In the genomic region with DNA sequence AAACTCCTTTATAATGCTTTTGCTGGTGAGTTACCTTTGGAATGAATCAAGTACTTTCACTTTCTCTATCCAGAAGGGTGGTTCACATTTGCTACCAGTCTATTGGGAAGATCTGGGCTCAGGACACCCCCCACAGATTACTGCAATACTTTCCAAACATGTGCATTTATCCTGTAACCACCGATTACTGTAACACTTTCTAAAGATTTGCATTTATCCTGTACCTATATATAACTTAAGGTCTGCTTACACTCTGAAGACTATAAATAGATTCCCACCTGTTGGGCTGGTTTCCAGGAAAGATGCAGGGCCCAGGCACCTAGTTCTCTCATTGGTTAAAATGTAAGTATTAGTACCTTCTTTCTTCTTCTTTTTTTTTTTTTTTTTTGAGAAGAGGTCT, we compare ENCODE assay signal across 13 cellular contexts.
DNase-seq lines count a peak whose midpoint lies in the region; ATAC-seq and TF ChIP-seq lines count a peak whose summit lies in the region.
"Had no signal": no experiment of that assay in that cellular context is flagged by ENCODE, and none has a peak within 500 bp of the region (broad histone marks: within the 10 kb centered on the region; RNA-seq: fewer than 3 reads in every experiment).

No MANE protein-coding gene starts in this region.

- H3K79me2 ChIP-seq in GM23338 (replicated peaks; ENCODE audit: insufficient read depth): no peaks in the 10 kb centered on the region
- no peaks in the 10 kb centered on the region for H3K79me2 ChIP-seq in OCI-LY7 (ENCODE audit: insufficient read depth, low read depth, low read length)
- H3K79me2 ChIP-seq in osteoblast (ENCODE audit: insufficient read depth, low read length): no peaks in the 10 kb centered on the region

- H3K9me3 Mint-ChIP-seq in GM23338: no peaks in the 10 kb centered on the region; the same call in 1 of the 3 replicates
- H3K9me3 Mint-ChIP-seq in activated naive CD4-positive, alpha-beta T cell treated with anti-CD3 and anti-CD28 coated beads, Interleukin-2, amount 50 U/mL, for 72 hours: peaks cover 0 to 4% of the 10 kb centered on the region in 2 donors
- H3K9me3 Mint-ChIP-seq: activated CD8-positive, alpha-beta T cell treated with anti-CD3 and anti-CD28 coated beads for 36 hours had no signal

- CTCF ChIA-PET in OCI-LY7 (lab: Charles Lee; ENCODE audit: unreplicated experiment) (no interaction called here), GM10248 (lab: Yijun Ruan, JAX) (interaction anchor here (1.0 to 2.4 kb wide), 2 partner anchors 8 to 20 kb away, joined by 3 to 6 read pairs; no protein-coding TSS in a partner anchor)

- peak overlapping the region; percentile 66; the same call in 1 of the 2 replicates for H2AFZ ChIP-seq in GM23338
- no peak overlapping the region for H2AFZ ChIP-seq in OCI-LY7 (ENCODE audit: low read length)
- H2AFZ ChIP-seq in osteoblast (ENCODE audit: low read length): peak overlapping the region; percentile 16

- H3K4me3 ChIP-seq in GM23338 (no peak overlapping the region), OCI-LY7 (ENCODE audit: low read depth, low read length, poor library complexity, severe bottlenecking) (no peak overlapping the region), osteoblast (ENCODE audit: insufficient read depth, low read length) (peak overlapping the region; percentile 10)
- H3K4me3 ChIP-seq: MG63, skin epidermis had no signal

- H3K36me3 ChIP-seq in GM23338 (ENCODE audit: insufficient read depth): no peaks in the 10 kb centered on the region
- no peaks in the 10 kb centered on the region for H3K36me3 ChIP-seq in OCI-LY7 (ENCODE audit: insufficient read depth, low read length)
- H3K36me3 ChIP-seq in osteoblast (ENCODE audit: insufficient read depth, low read length): no peaks in the 10 kb centered on the region
- H3K36me3 ChIP-seq: MG63 had no signal

- no peaks in the 10 kb centered on the region for H3K9me2 ChIP-seq in GM23338 (ENCODE audit: insufficient read depth)
- H3K9me2 ChIP-seq in OCI-LY7 (ENCODE audit: insufficient read depth, low read length): no peaks in the 10 kb centered on the region

- ATAC-seq in GM23338: no peak
- no peak for ATAC-seq in activated naive CD4-positive, alpha-beta T cell treated with anti-CD3 and anti-CD28 coated beads, Interleukin-2, amount 50 U/mL, for 72 hours
- ATAC-seq: activated CD8-positive, alpha-beta T cell treated with anti-CD3 and anti-CD28 coated beads for 36 hours had no signal

- POLR2A ChIA-PET in OCI-LY7 (lab: Charles Lee) (no interaction called here), GM10248 (lab: Yijun Ruan, JAX) (no interaction called here)

- TF ChIP-seq CTCF in GM23338 (conservative IDR thresholded peaks at IDR 0.05; ENCODE audit: low read depth in 2 of 2) (no peak), OCI-LY7 (conservative IDR thresholded peaks at IDR 0.05; ENCODE audit: low read length) (no peak), osteoblast (IDR thresholded peaks at IDR 0.05; ENCODE audit: extremely low read depth, low read depth, low read length) (no peak), GM10248 (IDR thresholded peaks at IDR 0.05; ENCODE audit: control extremely low read depth, extremely low read depth, low read depth, missing control alignments) (no peak)

- H3K36me3 Mint-ChIP-seq in GM23338 (ENCODE audit: low read depth): no peaks in the 10 kb centered on the region
- no peaks in the 10 kb centered on the region for H3K36me3 Mint-ChIP-seq in activated naive CD4-positive, alpha-beta T cell treated with anti-CD3 and anti-CD28 coated beads, Interleukin-2, amount 50 U/mL, for 72 hours

- H3K4me1 ChIP-seq in GM23338 (ENCODE audit: insufficient read depth): no peaks in the 10 kb centered on the region
- peaks cover 4% of the 10 kb centered on the region for H3K4me1 ChIP-seq in OCI-LY7 (ENCODE audit: insufficient read depth, low read length, poor library complexity, severe bottlenecking)
- peaks cover 8% of the 10 kb centered on the region for H3K4me1 ChIP-seq in osteoblast (ENCODE audit: insufficient read depth, low read length)

- H4K20me1 ChIP-seq in GM23338 (replicated peaks; ENCODE audit: insufficient read depth) (no peaks in the 10 kb centered on the region), OCI-LY7 (ENCODE audit: insufficient read depth, low read length) (no peaks in the 10 kb centered on the region), osteoblast (ENCODE audit: insufficient read depth, low read length) (no peaks in the 10 kb centered on the region)

- no peaks in the 10 kb centered on the region for H3K4me1 Mint-ChIP-seq in GM23338

- no peaks in the 10 kb centered on the region for H3K27me3 Mint-ChIP-seq in GM23338 (ENCODE audit: insufficient read depth, low read depth, poor library complexity)

- intact Hi-C loops in OCI-LY7 (cut with micrococcal nuclease; ENCODE audit: unreplicated experiment): no loop called here

- BruUV-seq in OCI-LY7 (replicated peaks; lab: Mats Ljungman, UMichigan): no TSS peak

- no peaks in the 10 kb centered on the region for H3K27me3 ChIP-seq in GM23338 (ENCODE audit: insufficient read depth)
- H3K27me3 ChIP-seq in osteoblast (ENCODE audit: insufficient read depth, low read length): no peaks in the 10 kb centered on the region
- H3K27me3 ChIP-seq: MG63 had no signal

- no peak overlapping the region for H3K27ac ChIP-seq in GM23338 (ENCODE audit: low read depth)
- no peak overlapping the region for H3K27ac ChIP-seq in OCI-LY7 (ENCODE audit: low read depth, low read length, poor library complexity, severe bottlenecking)
- no peak overlapping the region for H3K27ac ChIP-seq in osteoblast (ENCODE audit: low read depth, low read length)
- H3K27ac ChIP-seq: skin epidermis had no signal

- no peak overlapping the region for H3K27ac Mint-ChIP-seq in GM23338
- H3K27ac Mint-ChIP-seq in activated naive CD4-positive, alpha-beta T cell treated with anti-CD3 and anti-CD28 coated beads, Interleukin-2, amount 50 U/mL, for 72 hours: no peak overlapping the region
- H3K27ac Mint-ChIP-seq: activated CD8-positive, alpha-beta T cell treated with anti-CD3 and anti-CD28 coated beads for 36 hours had no signal

- DNase-seq in NCI-H2171 treated with DMSO at 0.1 percent for 48 hours (lab: John Stamatoyannopoulos, UW): peak; percentile 10
- DNase-seq in NCI-H2171 (lab: John Stamatoyannopoulos, UW): no peak
- DNase-seq in GM23338 (ENCODE audit: low spot score): no peak
- peak; percentile 23 for DNase-seq in OCI-LY7 (ENCODE audit: low spot score)
- DNase-seq in osteoblast (ENCODE audit: insufficient read length, low spot score, missing footprints): no peak
- no peak for DNase-seq in activated naive CD4-positive, alpha-beta T cell treated with anti-CD3 and anti-CD28 coated beads, Interleukin-2, amount 50 U/mL, for 72 hours (ENCODE audit: low spot score in 2 of 2)
- DNase-seq in D341Med (ENCODE audit: low spot score): no peak
- no peak for DNase-seq in GM10248 (ENCODE audit: extremely low spot score)
- DNase-seq: activated CD8-positive, alpha-beta T cell treated with anti-CD3 and anti-CD28 coated beads for 36 hours; MG63; SHP77 treated with DMSO at 0.1 percent for 48 hours; stimulated activated naive CD4-positive, alpha-beta T cell had no signal

- H3K9me3 ChIP-seq in OCI-LY7 (ENCODE audit: low read length): no peaks in the 10 kb centered on the region
- H3K9me3 ChIP-seq in osteoblast (ENCODE audit: low read depth, low read length): no peaks in the 10 kb centered on the region
- H3K9me3 ChIP-seq: MG63 had no signal

- H3K4me3 Mint-ChIP-seq in GM23338: no peak overlapping the region
- H3K4me3 Mint-ChIP-seq: activated CD8-positive, alpha-beta T cell treated with anti-CD3 and anti-CD28 coated beads for 36 hours had no signal

- no peak overlapping the region for H3K4me2 ChIP-seq in GM23338
- 0 out of 2 replicates have a peak overlapping the region, but pooled peaks have one; percentile 12 for H3K4me2 ChIP-seq in OCI-LY7 (ENCODE audit: low read length)
- H3K4me2 ChIP-seq in osteoblast (ENCODE audit: insufficient read depth, low read length): peak overlapping the region; percentile 57

- no peaks in the 10 kb centered on the region for H3F3A ChIP-seq in GM23338 (replicated peaks; ENCODE audit: low read depth)

TF ChIP-seq in GM23338, 12 proteins besides CTCF, POLR2A, EP300 and RAD21 (continues in another document):
- TF ChIP-seq STAT1 (IDR thresholded peaks at IDR 0.05; ENCODE audit: unreplicated experiment) (no peak), JUNB (IDR thresholded peaks at IDR 0.05; ENCODE audit: unreplicated experiment) (no peak), ZNF331 (CRISPR knock-in tag; IDR thresholded peaks at IDR 0.05; ENCODE audit: low read depth) (no peak)

Comparison
In these comparisons a context has a peak if more than half of its experiments do, and no peak if none do; other contexts are left out.
1. DNase-seq: peak in NCI-H2171 treated with DMSO at 0.1 percent for 48 hours (single experiment) and OCI-LY7 (single experiment); none in NCI-H2171 (single experiment), GM23338 (single experiment), osteoblast (single experiment), activated naive CD4-positive, alpha-beta T cell treated with anti-CD3 and anti-CD28 coated beads, Interleukin-2, amount 50 U/mL, for 72 hours (0 of 2), D341Med (single experiment) and GM10248 (single experiment).